Comparison of ENCODE assay signal across 8 cellular contexts in the genomic region with DNA sequence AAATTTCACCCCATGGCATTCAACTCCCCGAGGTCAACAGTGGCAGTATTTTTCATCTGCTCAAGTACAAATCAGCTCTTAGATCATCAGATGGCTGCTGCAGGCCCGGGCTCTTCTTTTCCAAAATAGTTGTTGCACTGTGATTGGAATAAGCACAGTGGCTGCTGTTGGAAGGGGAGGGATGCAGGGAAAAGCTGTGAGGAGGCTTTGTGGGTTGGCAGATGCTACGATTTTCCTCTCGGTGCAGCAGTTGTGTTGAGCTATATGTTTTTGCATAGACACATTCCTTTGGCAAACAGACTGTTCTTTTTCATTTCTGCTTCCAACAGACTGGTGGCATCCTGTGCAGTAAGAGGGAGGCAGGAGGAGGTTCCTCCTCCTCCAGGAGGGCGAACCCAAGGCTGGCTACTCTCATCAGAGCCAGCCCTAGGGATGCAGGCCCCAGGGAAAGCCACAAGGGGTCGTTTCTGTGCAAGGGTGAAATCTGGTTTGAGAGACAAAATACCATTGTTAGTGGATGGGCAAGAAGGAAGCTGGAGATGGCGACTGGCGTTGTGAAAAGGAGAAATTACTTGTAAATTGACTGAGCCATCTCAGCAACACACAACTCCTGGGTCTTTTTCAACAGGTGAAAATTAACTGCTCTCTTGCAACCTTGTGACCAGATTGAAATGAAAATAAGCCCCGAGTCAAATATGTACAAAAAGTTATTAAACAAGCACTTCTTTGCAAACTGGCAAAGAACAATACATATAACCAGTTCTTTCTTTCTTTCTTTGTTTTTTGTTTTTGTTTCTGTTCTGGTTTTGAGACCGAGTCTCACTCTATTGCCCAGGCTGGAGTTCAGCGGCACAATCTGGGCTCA. TPM values are rescaled to one million over a fixed set of nuclear protein-coding genes. Genes with fewer than 3 reads are reported as not detected.
DNase-seq lines count a peak whose midpoint lies in the region; ATAC-seq and TF ChIP-seq lines count a peak whose summit lies in the region.

No MANE protein-coding gene starts in this region.

- DNase-seq in DMS 273 (lab: John Stamatoyannopoulos, UW; ENCODE audit: unreplicated experiment), result peak; percentile 82
- no peak for DNase-seq in HFF-Myc (ENCODE audit: extremely low read depth, low read depth)
- DNase-seq in NCI-H446 treated with DMSO at 0.1 percent for 48 hours (lab: John Stamatoyannopoulos, UW), result peak; percentile 42
- DNase-seq in activated CD4-positive, alpha-beta T cell treated with anti-CD3 and anti-CD28 coated beads, Interleukin-2, amount 50 U/mL, for 4 hours, result peak; percentile 67 to 70
- peak; percentile 84 for DNase-seq in dermis blood vessel endothelial cell
- DNase-seq in lung (ENCODE audit: low spot score), result peak; percentile 71
- peak; percentile 52 for DNase-seq in stimulated activated CD8-positive, alpha-beta memory T cell treated with anti-CD3 and anti-CD28 coated beads, Interleukin-15, amount 100 ng/mL, for 1 hour (ENCODE audit: low read depth)

- WGBS in lung, 2 donors, result 46 to 53% methylated on average over 11 of the region's 11 CpGs

- TF ChIP-seq CTCF in HFF-Myc (IDR thresholded peaks at IDR 0.05; ENCODE audit: low read depth, low read length, missing control alignments) (peak; percentile 95), lung (IDR thresholded peaks at IDR 0.05; ENCODE audit: control extremely low read depth, extremely low read depth) (peak; percentile 66)

- no peak overlapping the region for H3K27ac ChIP-seq in lung (ENCODE audit: low read depth in 1 of 2, low read length in 1 of 2)

- H3K36me3 ChIP-seq in lung (ENCODE audit: control insufficient read depth in 2 of 2, insufficient read depth in 2 of 2, low read length in 2 of 2), result no peaks in the 10 kb centered on the region

- H3K4me3 ChIP-seq in HFF-Myc (replicated peaks; ENCODE audit: low read depth, low read length), result no peak overlapping the region
- no peak overlapping the region for H3K4me3 ChIP-seq in lung

- no peaks in the 10 kb centered on the region for H3K9me3 ChIP-seq in lung (ENCODE audit: control insufficient read depth in 2 of 2, insufficient read depth in 1 of 2, low read length in 1 of 2)

- ATAC-seq in lung (ENCODE audit: insufficient read depth, low FRiP score) (peak; percentile 88), GM21737 (IDR thresholded peaks at IDR 0.05; ENCODE audit: unreplicated experiment) (no peak)

- H3K4me1 ChIP-seq in lung (ENCODE audit: control insufficient read depth in 2 of 2, insufficient read depth in 2 of 2, low read length in 2 of 2), result no peaks in the 10 kb centered on the region

- no peaks in the 10 kb centered on the region for H3K27me3 ChIP-seq in lung (ENCODE audit: control insufficient read depth, insufficient read depth)

RNA-seq across cellular contexts. Expression of a gene that starts 26.6 kb away (rescaled TPM):
- total RNA-seq in dermis blood vessel endothelial cell (2.6 and 8.9 TPM in 2 replicates), lung (10 to 100 TPM in 1 of 2 donors, 1 to 10 TPM in 1; 9.6 to 51.2 TPM)
- 10 to 100 TPM in 1 of 2 donors, 1 to 10 TPM in 1; 5.8 to 15.1 TPM for polyA plus RNA-seq in lung
